1 cellular context compared by ENCODE assay signal in the genomic region with DNA sequence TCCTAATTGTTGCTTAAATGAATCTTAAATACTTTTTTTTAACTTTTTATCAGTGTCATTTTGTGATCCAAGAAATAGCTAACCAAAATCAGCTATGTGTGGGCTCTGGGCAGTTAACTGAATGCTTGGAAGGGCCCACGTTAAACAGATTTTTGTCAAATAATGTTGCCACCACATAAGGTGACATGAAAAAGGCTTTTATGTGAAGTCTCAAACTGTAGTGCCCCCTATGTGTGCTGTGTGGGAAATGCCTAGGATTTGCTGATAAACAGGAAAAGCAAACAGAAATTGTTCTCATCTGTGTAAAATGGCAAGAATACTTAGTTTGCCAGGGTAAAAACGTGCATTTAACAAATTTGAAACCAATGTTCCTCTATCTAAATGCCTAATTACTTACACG.
TF ChIP-seq lines count a peak whose summit lies in the region.

No MANE protein-coding gene starts in this region.

TF ChIP-seq in WTC11, 78 proteins besides CTCF, POLR2A, EP300 and RAD21 (continued from another document):
- no peak for TF ChIP-seq ERG (CRISPR knock-in tag; IDR thresholded peaks at IDR 0.05)
- no peak for TF ChIP-seq RORB (CRISPR knock-in tag; IDR thresholded peaks at IDR 0.05)
- TF ChIP-seq USF2 (CRISPR knock-in tag; IDR thresholded peaks at IDR 0.05) = no peak
